ENCODE assay signal across 29 cellular contexts in genomic region chr1:77642196-77642595, GRCh38.
"Had no signal": no experiment of that assay in that cellular context is flagged by ENCODE, and none has a peak within 500 bp of the region (broad histone marks: within the 10 kb centered on the region; RNA-seq: fewer than 3 reads in every experiment).

No MANE protein-coding gene starts in this region.

- H3K4me3 Mint-ChIP-seq: activated CD8-positive, alpha-beta T cell treated with anti-CD3 and anti-CD28 coated beads for 36 hours; activated T-cell treated with anti-CD3 and anti-CD28 coated beads, Interleukin-2, amount 50 U/mL, for 4 hours; activated T-helper 17 cell treated with anti-CD3 and anti-CD28 coated beads, Interleukin-2, amount 50 U/mL, for 72 hours; mesothelial cell of epicardium; naive thymus-derived CD8-positive, alpha-beta T cell; neural crest cell had no signal

- ATAC-seq: activated CD8-positive, alpha-beta T cell treated with anti-CD3 and anti-CD28 coated beads for 36 hours; activated T-cell treated with anti-CD3 and anti-CD28 coated beads, Interleukin-2, amount 50 U/mL, for 4 hours; activated T-helper 17 cell treated with anti-CD3 and anti-CD28 coated beads, Interleukin-2, amount 50 U/mL, for 72 hours; body of pancreas; esophagus mucosa; naive thymus-derived CD8-positive, alpha-beta T cell; SK-N-SH treated with all-trans-retinoic acid at 6 μM for 48 hours; stimulated activated naive CD8-positive, alpha-beta T cell treated with anti-CD3 and anti-CD28 coated beads, Interleukin-15, Interleukin-2, amounts not matched to agents 100 U/mL and 50 U/mL, for 24 hours had no signal

- H3K4me1 Mint-ChIP-seq: mesothelial cell of epicardium had no signal

- FAIRE-seq: frontal cortex, urothelium cell line had no signal

- H3K27me3 Mint-ChIP-seq: activated CD8-positive, alpha-beta T cell treated with anti-CD3 and anti-CD28 coated beads for 36 hours; activated T-helper 17 cell treated with anti-CD3 and anti-CD28 coated beads, Interleukin-2, amount 50 U/mL, for 72 hours; naive thymus-derived CD8-positive, alpha-beta T cell had no signal

- H3K4me1 ChIP-seq: body of pancreas, parathyroid adenoma, right atrium auricular region, spleen, testis, transverse colon had no signal

- H3K9me3 Mint-ChIP-seq: activated T-cell treated with anti-CD3 and anti-CD28 coated beads, Interleukin-2, amount 50 U/mL, for 4 hours; activated T-helper 17 cell treated with anti-CD3 and anti-CD28 coated beads, Interleukin-2, amount 50 U/mL, for 72 hours; neural crest cell had no signal

- H3K27ac ChIP-seq: body of pancreas, parathyroid adenoma, right atrium auricular region, spleen, testis, transverse colon had no signal

- H3K27me3 ChIP-seq: body of pancreas, right atrium auricular region, spleen, testis, transverse colon had no signal

- H3K9ac ChIP-seq: parathyroid adenoma had no signal

- H3K4me3 ChIP-seq: body of pancreas, right atrium auricular region, spleen, testis, transverse colon had no signal

- DNase-seq: activated CD4-positive, alpha-beta T cell treated with anti-CD3 and anti-CD28 coated beads for 1 hour; activated CD4-positive, alpha-beta T cell treated with anti-CD3 and anti-CD28 coated beads, Interleukin-2, amount 50 U/mL, for 1 hour; activated CD8-positive, alpha-beta T cell treated with anti-CD3 and anti-CD28 coated beads for 36 hours; activated gamma-delta T cell treated with Interleukin-2 at 50 U/mL for 16 hours; activated naive CD4-positive, alpha-beta T cell treated with anti-CD3 and anti-CD28 coated beads, Interleukin-2, amount 50 U/mL, for 16 hours; activated T-cell treated with anti-CD3 and anti-CD28 coated beads, Interleukin-2, amount 50 U/mL, for 4 hours; amygdala; body of pancreas; central memory CD4-positive, alpha-beta T cell; dermis blood vessel endothelial cell; effector CD8-positive, alpha-beta T cell; islet precursor cell; mammary epithelial cell; naive thymus-derived CD8-positive, alpha-beta T cell; occipital lobe; spleen; stimulated activated naive CD8-positive, alpha-beta T cell treated with anti-CD3 and anti-CD28 coated beads, Interleukin-15, Interleukin-2, amounts not matched to agents 100 U/mL and 50 U/mL, for 24 hours; T-helper 2 cell; testis; transverse colon had no signal

- H3K9me3 ChIP-seq: body of pancreas, right atrium auricular region, spleen, testis, transverse colon had no signal

- H3K27ac Mint-ChIP-seq: activated CD8-positive, alpha-beta T cell treated with anti-CD3 and anti-CD28 coated beads for 36 hours; activated T-helper 17 cell treated with anti-CD3 and anti-CD28 coated beads, Interleukin-2, amount 50 U/mL, for 72 hours; mesothelial cell of epicardium had no signal
